In genomic region chr4:40811886-40812857, GRCh38 we compare ENCODE assay signal across 14 cellular contexts.
DNase-seq lines count a peak whose midpoint lies in the region; ATAC-seq lines count a peak whose summit lies in the region.
"Had no signal": no experiment of that assay in that cellular context is flagged by ENCODE, and none has a peak within 500 bp of the region (broad histone marks: within the 10 kb centered on the region; RNA-seq: fewer than 3 reads in every experiment).

No MANE protein-coding gene starts in this region.

- peak; percentile 53 for DNase-seq in EH (ENCODE audit: low read depth)
- DNase-seq in SK-MEL-5 (ENCODE audit: low read depth, low spot score), result peak; percentile 26
- peak; percentile 70 for DNase-seq in fibroblast of gingiva (ENCODE audit: low read depth)
- peak; percentile 77 to 85 for DNase-seq in trophoblast cell
- DNase-seq in RKO (ENCODE audit: low spot score), result no peak
- DNase-seq in mucosa of gallbladder (ENCODE audit: low spot score), result no peak
- DNase-seq: amygdala, BE2C, NCI-H446, small intestine, WERI-Rb-1 had no signal

- no peaks in the 10 kb centered on the region for H3K4me1 ChIP-seq in trophoblast cell (ENCODE audit: control insufficient read depth in 1 of 2, insufficient read depth in 2 of 2, low read length in 2 of 2)
- H3K4me1 ChIP-seq: BE2C had no signal

- H3K9ac ChIP-seq in trophoblast cell (ENCODE audit: low read length), result no peak overlapping the region

- no peak overlapping the region for H3K23ac ChIP-seq in trophoblast cell (ENCODE audit: low read length)

- H4K8ac ChIP-seq in trophoblast cell (ENCODE audit: low read depth, low read length), result no peak overlapping the region

- WGBS in trophoblast cell (ENCODE audit: extremely low coverage, insufficient coverage, insufficient read length), result no CpG with 5 or more reads among the region's 15 CpGs

- H3K79me1 ChIP-seq in trophoblast cell (ENCODE audit: low read length), result no peaks in the 10 kb centered on the region

- H2AK5ac ChIP-seq in trophoblast cell (ENCODE audit: low read length), result no peak overlapping the region

- in situ Hi-C loops in SK-MEL-5 (cut with HindIII; ENCODE audit: low pct_unique_long_range_greater_than_20kb, low sequenced_read_pairs), result no loop called here

- no peak overlapping the region for H3K4ac ChIP-seq in trophoblast cell (ENCODE audit: low read depth, low read length)

- H4K91ac ChIP-seq in trophoblast cell (ENCODE audit: low read depth, low read length), result no peak overlapping the region

- H3K14ac ChIP-seq in trophoblast cell (ENCODE audit: low read length), result no peak overlapping the region

- H2BK120ac ChIP-seq in trophoblast cell (ENCODE audit: insufficient read depth, low read length, poor library complexity), result no peak overlapping the region

- H3K4me2 ChIP-seq in trophoblast cell (ENCODE audit: low read length), result no peak overlapping the region

- no peak overlapping the region for H4K12ac ChIP-seq in trophoblast cell (ENCODE audit: low read depth, low read length)

- H3K27ac ChIP-seq in trophoblast cell (ENCODE audit: low read depth, low read length), result no peak overlapping the region
- H3K27ac ChIP-seq: RWPE1, WERI-Rb-1 had no signal

- no peak overlapping the region for H2BK12ac ChIP-seq in trophoblast cell (ENCODE audit: low read length)

- no peak overlapping the region for H3K18ac ChIP-seq in trophoblast cell (ENCODE audit: low read length)

- no peak for ATAC-seq in GM19351 (IDR thresholded peaks at IDR 0.05; ENCODE audit: unreplicated experiment)
- ATAC-seq in GM18519 (IDR thresholded peaks at IDR 0.05; ENCODE audit: low FRiP score, unreplicated experiment), result no peak

- H3K36me3 ChIP-seq in trophoblast cell (ENCODE audit: control insufficient read depth in 1 of 2, insufficient read depth in 2 of 2, low read length in 2 of 2), result peaks cover 3 to 20% of the 10 kb centered on the region in 2 experiments
- H3K36me3 ChIP-seq: BE2C had no signal

- no peak overlapping the region for H2AFZ ChIP-seq in trophoblast cell (ENCODE audit: insufficient read depth, low read length, poor library complexity)

- H2BK5ac ChIP-seq in trophoblast cell (ENCODE audit: low read depth, low read length, poor library complexity), result no peak overlapping the region

- no peaks in the 10 kb centered on the region for H3K27me3 ChIP-seq in trophoblast cell (ENCODE audit: insufficient read depth, low read length)
- H3K27me3 ChIP-seq: BE2C had no signal

- H3K79me2 ChIP-seq in trophoblast cell (ENCODE audit: control insufficient read depth, insufficient read depth, low read length, poor library complexity), result no peaks in the 10 kb centered on the region

- no peak overlapping the region for H3K4me3 ChIP-seq in trophoblast cell (ENCODE audit: low read depth, low read length)

- H3K9me3 ChIP-seq in trophoblast cell (ENCODE audit: insufficient read depth, low read depth, low read length), result no peaks in the 10 kb centered on the region
- H3K9me3 ChIP-seq: BE2C had no signal

Comparison
In these comparisons a context has a peak if more than half of its experiments do, and no peak if none do; other contexts are left out.
1. DNase-seq: peak in EH (single experiment), SK-MEL-5 (single experiment), fibroblast of gingiva (single experiment) and trophoblast cell (2 of 2); none in RKO (single experiment) and mucosa of gallbladder (single experiment).